9 cellular contexts compared by ENCODE assay signal in genomic region chr3:11803977-11804903, GRCh38.
A peak's percentile ranks its signal among the peaks of the same experiment; 100 is the strongest.
DNase-seq lines count a peak whose midpoint lies in the region; ATAC-seq and TF ChIP-seq lines count a peak whose summit lies in the region.
"Had no signal": no experiment of that assay in that cellular context is flagged by ENCODE, and none has a peak within 500 bp of the region (broad histone marks: within the 10 kb centered on the region; RNA-seq: fewer than 3 reads in every experiment).

No MANE protein-coding gene starts in this region.

- no peak overlapping the region for H3K4me3 Mint-ChIP-seq in stimulated activated naive B cell treated with anti-CD40 and anti-IgM and Interleukin-4, amounts not matched to agents 10 μg/mL and 1 μg/mL and 100 μg/mL, for 72 hours

- no peaks in the 10 kb centered on the region for H4K20me1 ChIP-seq in KMS-11 (ENCODE audit: insufficient read depth)

- H2AFZ ChIP-seq in KMS-11 (ENCODE audit: low read depth): no peak overlapping the region

- 0 out of 2 replicates have a peak, but pooled peaks cover 3% of the 10 kb centered on the region for H3K36me3 ChIP-seq in KMS-11 (ENCODE audit: insufficient read depth)

- DNase-seq in CD1c-positive myeloid dendritic cell (ENCODE audit: extremely low spot score) (peak; percentile 41), T47D (ENCODE audit: low read depth in 1 of 2, low spot score in 1 of 2) (peak; percentile 62 to 82), iris pigment epithelial cell (ENCODE audit: low read depth) (peak; percentile 66)
- DNase-seq in stimulated activated naive B cell treated with anti-CD40 and anti-IgM and Interleukin-4, amounts not matched to agents 10 μg/mL and 1 μg/mL and 100 μg/mL, for 72 hours: peak; percentile 11

- peaks cover 72 to 89% of the 10 kb centered on the region in 2 donors for H3K36me3 Mint-ChIP-seq in stimulated activated naive B cell treated with anti-CD40 and anti-IgM and Interleukin-4, amounts not matched to agents 10 μg/mL and 1 μg/mL and 100 μg/mL, for 72 hours

- no peaks in the 10 kb centered on the region for H3K4me1 Mint-ChIP-seq in stimulated activated naive B cell treated with anti-CD40 and anti-IgM and Interleukin-4, amounts not matched to agents 10 μg/mL and 1 μg/mL and 100 μg/mL, for 72 hours

- H3K27ac ChIP-seq in KMS-11: no peak overlapping the region
- H3K27ac ChIP-seq: SK-N-MC had no signal

- no peaks in the 10 kb centered on the region for H3K79me2 ChIP-seq in KMS-11 (ENCODE audit: insufficient read depth, low read depth)

- no peaks in the 10 kb centered on the region for H3K4me1 ChIP-seq in KMS-11 (ENCODE audit: low read depth, poor library complexity, severe bottlenecking)

- no peaks in the 10 kb centered on the region for H3K27me3 Mint-ChIP-seq in stimulated activated naive B cell treated with anti-CD40 and anti-IgM and Interleukin-4, amounts not matched to agents 10 μg/mL and 1 μg/mL and 100 μg/mL, for 72 hours

- no peak overlapping the region for H3K9ac ChIP-seq in KMS-11

- H3K4me2 ChIP-seq in KMS-11: no peak overlapping the region

- TF ChIP-seq CTCF in KMS-11 (conservative IDR thresholded peaks at IDR 0.05; ENCODE audit: low read depth, low read length): peak; percentile 53

- in situ Hi-C loops in T47D (cut with HindIII; ENCODE audit: low pct_unique_long_range_greater_than_20kb, low sequenced_read_pairs): no loop called here

- no peak overlapping the region for H3K4me3 ChIP-seq in KMS-11 (IDR thresholded peaks at IDR 0.05; ENCODE audit: insufficient read depth, low read depth, low read length)
- H3K4me3 ChIP-seq: SK-N-MC had no signal

- peaks cover 11 to 23% of the 10 kb centered on the region in 2 donors for H3K9me3 Mint-ChIP-seq in stimulated activated naive B cell treated with anti-CD40 and anti-IgM and Interleukin-4, amounts not matched to agents 10 μg/mL and 1 μg/mL and 100 μg/mL, for 72 hours

- H3K27me3 ChIP-seq in KMS-11 (ENCODE audit: insufficient read depth, low read depth): no peaks in the 10 kb centered on the region

- ATAC-seq in GM18517 (IDR thresholded peaks at IDR 0.05; ENCODE audit: unreplicated experiment) (peak; percentile 64), SK-N-SH treated with all-trans-retinoic acid at 6 μM for 48 hours (peak; percentile 87), GM19463 (IDR thresholded peaks at IDR 0.05; ENCODE audit: unreplicated experiment) (no peak)
- peak; percentile 79 to 84 for ATAC-seq in stimulated activated naive B cell treated with anti-CD40 and anti-IgM and Interleukin-4, amounts not matched to agents 10 μg/mL and 1 μg/mL and 100 μg/mL, for 72 hours (replicated peaks)

- H3K27ac Mint-ChIP-seq in stimulated activated naive B cell treated with anti-CD40 and anti-IgM and Interleukin-4, amounts not matched to agents 10 μg/mL and 1 μg/mL and 100 μg/mL, for 72 hours: no peak overlapping the region

TF ChIP-seq in SK-N-SH treated with all-trans-retinoic acid at 6 μM for 48 hours, 23 proteins besides CTCF, POLR2A, EP300 and RAD21:
- TF ChIP-seq OSR1 (CRISPR knock-in tag; IDR thresholded peaks at IDR 0.05) (no peak), ZNF70 (CRISPR knock-in tag; IDR thresholded peaks at IDR 0.05) (no peak), ZNF565 (CRISPR knock-in tag; conservative IDR thresholded peaks at IDR 0.05; ENCODE audit: low read depth) (no peak), CSDC2 (CRISPR knock-in tag; IDR thresholded peaks at IDR 0.05) (no peak), ZC3H10 (CRISPR knock-in tag; IDR thresholded peaks at IDR 0.05) (no peak), ZNF8 (CRISPR knock-in tag; IDR thresholded peaks at IDR 0.05) (no peak), TOX (CRISPR knock-in tag; IDR thresholded peaks at IDR 0.05; ENCODE audit: borderline replicate concordance) (no peak), CREB5 (CRISPR knock-in tag; IDR thresholded peaks at IDR 0.05; ENCODE audit: low read depth) (no peak)

Comparison
In these comparisons a context has a peak if more than half of its experiments do, and no peak if none do; other contexts are left out.
1. DNase-seq: peak in every context shown above with its lines; median percentile 72 in T47D; 66 in iris pigment epithelial cell; 41 in CD1c-positive myeloid dendritic cell; 11 in stimulated activated naive B cell treated with anti-CD40 and anti-IgM and Interleukin-4, amounts not matched to agents 10 μg/mL and 1 μg/mL and 100 μg/mL, for 72 hours.